ENCODE assay signal across 1 cellular context in the genomic region with DNA sequence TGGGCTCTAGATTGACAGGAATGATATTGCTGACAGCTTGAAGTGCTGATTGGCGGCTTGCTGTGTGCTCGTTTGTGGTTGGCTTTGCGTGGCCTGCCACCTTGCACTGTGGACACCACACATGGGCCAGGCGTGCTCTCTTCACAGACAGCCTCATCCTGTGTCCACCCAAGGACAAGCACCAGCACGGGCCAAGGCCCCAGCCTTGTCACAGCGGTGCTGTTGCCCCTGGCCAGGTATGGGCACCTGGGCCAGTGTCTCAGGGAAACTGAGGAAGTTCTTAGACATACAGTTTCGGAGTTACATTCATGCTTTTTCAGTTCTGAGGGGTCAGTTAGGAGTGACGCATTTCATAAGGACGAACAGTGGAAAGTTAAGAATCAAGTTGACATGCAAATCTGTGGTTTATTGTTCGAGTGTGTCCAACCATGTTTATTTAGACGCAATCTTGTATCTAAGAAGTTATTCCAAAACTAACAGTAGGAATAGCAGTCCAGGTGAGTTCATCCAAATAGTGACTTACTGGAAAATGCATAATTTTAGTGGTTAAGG.
TF ChIP-seq lines count a peak whose summit lies in the region.

No MANE protein-coding gene starts in this region.

TF ChIP-seq in GM12878, 131 proteins besides CTCF, POLR2A, EP300 and RAD21 (continued from another document and continues in another):
- TF ChIP-seq POLR2AphosphoS2 (IDR thresholded peaks at IDR 0.05; ENCODE audit: low read depth, low read length) = no peak
- peak; percentile 40; the same call in 1 of the 2 replicates for TF ChIP-seq CREB1 (IDR thresholded peaks at IDR 0.05; ENCODE audit: low read depth)
- TF ChIP-seq LARP7 (IDR thresholded peaks at IDR 0.05) = peak; percentile 58
- no peak for TF ChIP-seq ZBTB11 (CRISPR knock-in tag; IDR thresholded peaks at IDR 0.05)
- TF ChIP-seq ZBTB40 (IDR thresholded peaks at IDR 0.05; ENCODE audit: borderline replicate concordance) = no peak
- peak; percentile 88 for TF ChIP-seq RELB (IDR thresholded peaks at IDR 0.05; ENCODE audit: low read depth)
- no peak for TF ChIP-seq FOS (IDR thresholded peaks at IDR 0.05; ENCODE audit: borderline replicate concordance, extremely low read depth, insufficient read length)
- TF ChIP-seq, protein P1, sequence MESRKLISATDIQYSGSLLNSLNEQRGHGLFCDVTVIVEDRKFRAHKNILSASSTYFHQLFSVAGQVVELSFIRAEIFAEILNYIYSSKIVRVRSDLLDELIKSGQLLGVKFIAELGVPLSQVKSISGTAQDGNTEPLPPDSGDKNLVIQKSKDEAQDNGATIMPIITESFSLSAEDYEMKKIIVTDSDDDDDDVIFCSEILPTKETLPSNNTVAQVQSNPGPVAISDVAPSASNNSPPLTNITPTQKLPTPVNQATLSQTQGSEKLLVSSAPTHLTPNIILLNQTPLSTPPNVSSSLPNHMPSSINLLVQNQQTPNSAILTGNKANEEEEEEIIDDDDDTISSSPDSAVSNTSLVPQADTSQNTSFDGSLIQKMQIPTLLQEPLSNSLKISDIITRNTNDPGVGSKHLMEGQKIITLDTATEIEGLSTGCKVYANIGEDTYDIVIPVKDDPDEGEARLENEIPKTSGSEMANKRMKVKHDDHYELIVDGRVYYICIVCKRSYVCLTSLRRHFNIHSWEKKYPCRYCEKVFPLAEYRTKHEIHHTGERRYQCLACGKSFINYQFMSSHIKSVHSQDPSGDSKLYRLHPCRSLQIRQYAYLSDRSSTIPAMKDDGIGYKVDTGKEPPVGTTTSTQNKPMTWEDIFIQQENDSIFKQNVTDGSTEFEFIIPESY (IDR thresholded peaks at IDR 0.05) = 0 out of 2 replicates have a peak, but pooled peaks have one; percentile 33
- no peak for TF ChIP-seq SUPT20H (IDR thresholded peaks at IDR 0.05; ENCODE audit: borderline replicate concordance, control insufficient read depth, low read depth, low read length)
- no peak for TF ChIP-seq STAT1 (conservative IDR thresholded peaks at IDR 0.05)
- TF ChIP-seq IKZF1 (conservative IDR thresholded peaks at IDR 0.05) = peak; percentile 89
- no peak for TF ChIP-seq WRNIP1 (IDR thresholded peaks at IDR 0.05; ENCODE audit: borderline replicate concordance, low read depth, low read length)
- 0 out of 2 replicates have a peak, but pooled peaks have one; percentile 6 for TF ChIP-seq JUND (IDR thresholded peaks at IDR 0.05; ENCODE audit: low read depth, low read length)
- TF ChIP-seq, protein P2, sequence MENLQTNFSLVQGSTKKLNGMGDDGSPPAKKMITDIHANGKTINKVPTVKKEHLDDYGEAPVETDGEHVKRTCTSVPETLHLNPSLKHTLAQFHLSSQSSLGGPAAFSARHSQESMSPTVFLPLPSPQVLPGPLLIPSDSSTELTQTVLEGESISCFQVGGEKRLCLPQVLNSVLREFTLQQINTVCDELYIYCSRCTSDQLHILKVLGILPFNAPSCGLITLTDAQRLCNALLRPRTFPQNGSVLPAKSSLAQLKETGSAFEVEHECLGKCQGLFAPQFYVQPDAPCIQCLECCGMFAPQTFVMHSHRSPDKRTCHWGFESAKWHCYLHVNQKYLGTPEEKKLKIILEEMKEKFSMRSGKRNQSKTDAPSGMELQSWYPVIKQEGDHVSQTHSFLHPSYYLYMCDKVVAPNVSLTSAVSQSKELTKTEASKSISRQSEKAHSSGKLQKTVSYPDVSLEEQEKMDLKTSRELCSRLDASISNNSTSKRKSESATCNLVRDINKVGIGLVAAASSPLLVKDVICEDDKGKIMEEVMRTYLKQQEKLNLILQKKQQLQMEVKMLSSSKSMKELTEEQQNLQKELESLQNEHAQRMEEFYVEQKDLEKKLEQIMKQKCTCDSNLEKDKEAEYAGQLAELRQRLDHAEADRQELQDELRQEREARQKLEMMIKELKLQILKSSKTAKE (IDR thresholded peaks at IDR 0.05; ENCODE audit: low read depth, poor library complexity, severe bottlenecking) = peak; percentile 53
- TF ChIP-seq FOXK2 (IDR thresholded peaks at IDR 0.05) = no peak
- TF ChIP-seq IKZF2 (IDR thresholded peaks at IDR 0.05) = peak; percentile 86 to 87; a peak in 3 of 4 replicates
- TF ChIP-seq, protein P3, sequence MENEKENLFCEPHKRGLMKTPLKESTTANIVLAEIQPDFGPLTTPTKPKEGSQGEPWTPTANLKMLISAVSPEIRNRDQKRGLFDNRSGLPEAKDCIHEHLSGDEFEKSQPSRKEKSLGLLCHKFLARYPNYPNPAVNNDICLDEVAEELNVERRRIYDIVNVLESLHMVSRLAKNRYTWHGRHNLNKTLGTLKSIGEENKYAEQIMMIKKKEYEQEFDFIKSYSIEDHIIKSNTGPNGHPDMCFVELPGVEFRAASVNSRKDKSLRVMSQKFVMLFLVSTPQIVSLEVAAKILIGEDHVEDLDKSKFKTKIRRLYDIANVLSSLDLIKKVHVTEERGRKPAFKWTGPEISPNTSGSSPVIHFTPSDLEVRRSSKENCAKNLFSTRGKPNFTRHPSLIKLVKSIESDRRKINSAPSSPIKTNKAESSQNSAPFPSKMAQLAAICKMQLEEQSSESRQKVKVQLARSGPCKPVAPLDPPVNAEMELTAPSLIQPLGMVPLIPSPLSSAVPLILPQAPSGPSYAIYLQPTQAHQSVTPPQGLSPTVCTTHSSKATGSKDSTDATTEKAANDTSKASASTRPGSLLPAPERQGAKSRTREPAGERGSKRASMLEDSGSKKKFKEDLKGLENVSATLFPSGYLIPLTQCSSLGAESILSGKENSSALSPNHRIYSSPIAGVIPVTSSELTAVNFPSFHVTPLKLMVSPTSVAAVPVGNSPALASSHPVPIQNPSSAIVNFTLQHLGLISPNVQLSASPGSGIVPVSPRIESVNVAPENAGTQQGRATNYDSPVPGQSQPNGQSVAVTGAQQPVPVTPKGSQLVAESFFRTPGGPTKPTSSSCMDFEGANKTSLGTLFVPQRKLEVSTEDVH (IDR thresholded peaks at IDR 0.05; ENCODE audit: low read depth, partially characterized antibody) = no peak
- no peak for TF ChIP-seq YBX1 (IDR thresholded peaks at IDR 0.05)
- no peak for TF ChIP-seq GABPA (IDR thresholded peaks at IDR 0.05; ENCODE audit: low read depth)
- peak; percentile 43; the same call in 1 of the 2 replicates for TF ChIP-seq POLR2AphosphoS5 (IDR thresholded peaks at IDR 0.05; ENCODE audit: low read length)
- peak; percentile 66; the same call in 1 of the 2 replicates for TF ChIP-seq MYB (IDR thresholded peaks at IDR 0.05; ENCODE audit: borderline replicate concordance, low read depth, low read length)
- TF ChIP-seq TCF7 (IDR thresholded peaks at IDR 0.05; ENCODE audit: borderline replicate concordance) = no peak
- no peak for TF ChIP-seq CHD4 (IDR thresholded peaks at IDR 0.05)
- no peak for TF ChIP-seq CBX5 (IDR thresholded peaks at IDR 0.05; ENCODE audit: low read depth)
- TF ChIP-seq PAX8 (IDR thresholded peaks at IDR 0.05) = no peak
- TF ChIP-seq ESRRA (IDR thresholded peaks at IDR 0.05; ENCODE audit: low read length) = no peak
- TF ChIP-seq TCF12 (IDR thresholded peaks at IDR 0.05; ENCODE audit: low read depth, low read length) = 0 out of 2 replicates have a peak, but pooled peaks have one; percentile 38
- TF ChIP-seq JUNB (IDR thresholded peaks at IDR 0.05) = no peak
- TF ChIP-seq RUNX3 (IDR thresholded peaks at IDR 0.05; ENCODE audit: low read length) = peak; percentile 88
- peak; percentile 40 to 56; a peak in 3 of 4 replicates for TF ChIP-seq BHLHE40 (IDR thresholded peaks at IDR 0.05; ENCODE audit: borderline replicate concordance in 1 of 2, low read depth in 2 of 2, low read length in 1 of 2)
- peak; percentile 97 for TF ChIP-seq ZNF687 (IDR thresholded peaks at IDR 0.05)
